ENCODE assay signal across 8 cellular contexts in genomic region chr2:26849056-26850001, GRCh38. TPM values are rescaled to one million over a fixed set of nuclear protein-coding genes. Genes with fewer than 3 reads are reported as not detected.
DNase-seq lines count a peak whose midpoint lies in the region; ATAC-seq, FAIRE-seq and TF ChIP-seq lines count a peak whose summit lies in the region.

No MANE protein-coding gene starts in this region.

- no peaks in the 10 kb centered on the region for H3K9me3 Mint-ChIP-seq in immature natural killer cell

- no peak for ATAC-seq in HG02759 (IDR thresholded peaks at IDR 0.05; ENCODE audit: unreplicated experiment)
- ATAC-seq in HG03175 (IDR thresholded peaks at IDR 0.05; ENCODE audit: unreplicated experiment), result no peak

- peak; percentile 19 to 20 for DNase-seq in stimulated activated CD4-positive, alpha-beta T cell treated with anti-CD3 and anti-CD28 coated beads, Interleukin-2, amount 100 ng/mL, for 24 hours
- DNase-seq in stimulated activated CD4-positive, alpha-beta T cell treated with anti-CD3 and anti-CD28 coated beads, Interleukin-2, amount 100 ng/mL, for 48 hours, result no peak
- DNase-seq in activated CD8-positive, alpha-beta memory T cell treated with anti-CD3 and anti-CD28 coated beads, Interleukin-2, amount 50 U/mL, for 4 hours, result peak; percentile 22
- DNase-seq in immature natural killer cell, result no peak
- no peak for DNase-seq in GM12891 (ENCODE audit: insufficient read length, low spot score)
- no peak for DNase-seq in GOT3 (lab: John Stamatoyannopoulos, UW)

- peaks cover 11 to 12% of the 10 kb centered on the region in 2 donors for H3K4me1 Mint-ChIP-seq in immature natural killer cell

- peaks cover 15 to 21% (median 21%) of the 10 kb centered on the region in 3 donors for H3K27me3 Mint-ChIP-seq in immature natural killer cell (ENCODE audit: low read depth in 3 of 3)

- no peak for TF ChIP-seq POLR2A in GM12891 (IDR thresholded peaks at IDR 0.05; ENCODE audit: low read depth, low read length)

- no peaks in the 10 kb centered on the region for H3K36me3 Mint-ChIP-seq in immature natural killer cell

- FAIRE-seq in GM12891 (lab: Jason Lieb, UNC), result no peak

- no peak overlapping the region for H3K27ac Mint-ChIP-seq in immature natural killer cell

- H3K4me3 Mint-ChIP-seq in immature natural killer cell, result peak overlapping the region in 4 of 5 donors; percentile 10 to 45 (median 28)

TF ChIP-seq in GM12891, 5 proteins besides CTCF, POLR2A, EP300 and RAD21:
- TF ChIP-seq PAX5 (IDR thresholded peaks at IDR 0.05; ENCODE audit: insufficient read depth, low read length, severe bottlenecking) (no peak), POU2F2 (IDR thresholded peaks at IDR 0.05; ENCODE audit: low read depth, low read length) (no peak), SPI1 (IDR thresholded peaks at IDR 0.05; ENCODE audit: low read depth, low read length) (no peak), POLR2AphosphoS5 (IDR thresholded peaks at IDR 0.05; ENCODE audit: low read depth, low read length) (no peak), TAF1 (IDR thresholded peaks at IDR 0.05; ENCODE audit: low read depth, low read length) (no peak)

RNA-seq across cellular contexts. Expression of gene DPYSL5, which starts 1.4 kb away (rescaled TPM):
- polyA plus RNA-seq in immature natural killer cell, result not detected
- not detected for polyA plus RNA-seq in GM12891 (2012; ENCODE audit: low read depth, missing spikeins)

Comparison
In these comparisons a context has a peak if more than half of its experiments do, and no peak if none do; other contexts are left out.
1. DNase-seq: peak in stimulated activated CD4-positive, alpha-beta T cell treated with anti-CD3 and anti-CD28 coated beads, Interleukin-2, amount 100 ng/mL, for 24 hours (2 of 2) and activated CD8-positive, alpha-beta memory T cell treated with anti-CD3 and anti-CD28 coated beads, Interleukin-2, amount 50 U/mL, for 4 hours (single experiment); none in stimulated activated CD4-positive, alpha-beta T cell treated with anti-CD3 and anti-CD28 coated beads, Interleukin-2, amount 100 ng/mL, for 48 hours (0 of 2), immature natural killer cell (0 of 3), GM12891 (single experiment) and GOT3 (single experiment).